Comparison of ENCODE assay signal across 33 cellular contexts in genomic region chr1:188590641-188591040, GRCh38.
"Had no signal": no experiment of that assay in that cellular context is flagged by ENCODE, and none has a peak within 500 bp of the region (broad histone marks: within the 10 kb centered on the region; RNA-seq: fewer than 3 reads in every experiment).

No MANE protein-coding gene starts in this region.

- H3K27ac ChIP-seq: adrenal gland, ascending aorta, body of pancreas, esophagus squamous epithelium, gastroesophageal sphincter, heart right ventricle, hepatocyte had no signal

- H2AFZ ChIP-seq: hepatocyte had no signal

- H3K4me1 ChIP-seq: adrenal gland, ascending aorta, body of pancreas, esophagus squamous epithelium, gastroesophageal sphincter, heart right ventricle had no signal

- H3K27me3 Mint-ChIP-seq: activated CD4-positive, alpha-beta memory T cell treated with anti-CD3 and anti-CD28 coated beads for 36 hours; activated CD4-positive, alpha-beta T cell treated with anti-CD3 and anti-CD28 coated beads for 36 hours; activated CD4-positive, alpha-beta T cell treated with anti-CD3 and anti-CD28 coated beads, Interleukin-2, amount 10 ng/mL, durations not matched to agents 24 days and 14 days; activated CD8-positive, alpha-beta memory T cell treated with anti-CD3 and anti-CD28 coated beads, Interleukin-2, amount 10 ng/mL, durations not matched to agents 7 days and 5 days; activated naive CD4-positive, alpha-beta T cell treated with anti-CD3 and anti-CD28 coated beads, Interleukin-2, amount 50 U/mL, for 24 hours; activated naive CD8-positive, alpha-beta T cell treated with anti-CD3 and anti-CD28 coated beads for 36 hours; activated naive CD8-positive, alpha-beta T cell treated with anti-CD3 and anti-CD28 coated beads, Interleukin-2, amount 50 U/mL, for 24 hours; effector memory CD8-positive, alpha-beta T cell had no signal

- H3K27me3 ChIP-seq: adrenal gland, ascending aorta, body of pancreas, esophagus squamous epithelium, gastroesophageal sphincter, heart right ventricle, hepatocyte had no signal

- H3K79me2 ChIP-seq: hepatocyte had no signal

- H3K4me3 ChIP-seq: adrenal gland, ascending aorta, body of pancreas, esophagus squamous epithelium, gastroesophageal sphincter, heart right ventricle, hepatocyte had no signal

- FAIRE-seq: colon had no signal

- H3K4me3 Mint-ChIP-seq: activated CD4-positive, alpha-beta memory T cell treated with anti-CD3 and anti-CD28 coated beads for 36 hours; activated CD4-positive, alpha-beta T cell treated with anti-CD3 and anti-CD28 coated beads for 36 hours; activated CD4-positive, alpha-beta T cell treated with anti-CD3 and anti-CD28 coated beads, Interleukin-2, amount 10 ng/mL, durations not matched to agents 24 days and 14 days; activated CD8-positive, alpha-beta memory T cell treated with anti-CD3 and anti-CD28 coated beads, Interleukin-2, amount 10 ng/mL, durations not matched to agents 7 days and 5 days; activated CD8-positive, alpha-beta T cell treated with anti-CD3 and anti-CD28 coated beads, Interleukin-2, amount 10 ng/mL, durations not matched to agents 7 days and 5 days; activated naive CD4-positive, alpha-beta T cell treated with anti-CD3 and anti-CD28 coated beads for 36 hours; activated naive CD4-positive, alpha-beta T cell treated with anti-CD3 and anti-CD28 coated beads, Interleukin-2, amount 50 U/mL, for 24 hours; activated naive CD8-positive, alpha-beta T cell treated with anti-CD3 and anti-CD28 coated beads for 36 hours; activated naive CD8-positive, alpha-beta T cell treated with anti-CD3 and anti-CD28 coated beads, Interleukin-2, amount 50 U/mL, for 24 hours; activated T-helper 1 cell treated with anti-CD3 and anti-CD28 coated beads, Interleukin-12 subunit alpha, Interleukin-12 subunit beta, Interleukin-2, Interleukin-4 antibody, amounts not matched to agents 30 ng/mL and 10 ng/mL and 1 ng/mL, durations not matched to agents 14 hours and 24 hours and 36 hours; effector memory CD8-positive, alpha-beta T cell had no signal

- H3K27ac Mint-ChIP-seq: activated CD4-positive, alpha-beta memory T cell treated with anti-CD3 and anti-CD28 coated beads for 36 hours; activated CD4-positive, alpha-beta T cell treated with anti-CD3 and anti-CD28 coated beads for 36 hours; activated CD4-positive, alpha-beta T cell treated with anti-CD3 and anti-CD28 coated beads, Interleukin-2, amount 10 ng/mL, durations not matched to agents 24 days and 14 days; activated CD8-positive, alpha-beta memory T cell treated with anti-CD3 and anti-CD28 coated beads, Interleukin-2, amount 10 ng/mL, durations not matched to agents 7 days and 5 days; activated CD8-positive, alpha-beta T cell treated with anti-CD3 and anti-CD28 coated beads, Interleukin-2, amount 10 ng/mL, durations not matched to agents 7 days and 5 days; activated naive CD4-positive, alpha-beta T cell treated with anti-CD3 and anti-CD28 coated beads for 36 hours; activated naive CD4-positive, alpha-beta T cell treated with anti-CD3 and anti-CD28 coated beads, Interleukin-2, amount 50 U/mL, for 24 hours; activated naive CD8-positive, alpha-beta T cell treated with anti-CD3 and anti-CD28 coated beads for 36 hours; activated naive CD8-positive, alpha-beta T cell treated with anti-CD3 and anti-CD28 coated beads, Interleukin-2, amount 50 U/mL, for 24 hours; activated T-helper 1 cell treated with anti-CD3 and anti-CD28 coated beads, Interleukin-12 subunit alpha, Interleukin-12 subunit beta, Interleukin-2, Interleukin-4 antibody, amounts not matched to agents 30 ng/mL and 10 ng/mL and 1 ng/mL, durations not matched to agents 14 hours and 24 hours and 36 hours; activated T-helper 2 cell treated with anti-CD3 and anti-CD28 coated beads, Interferon-gamma antibody, Interleukin-2, Interleukin-4, amounts not matched to agents 10 μg/mL and 5 μg/mL and 100 μg/mL, durations not matched to agents 14 hours and 24 hours and 36 hours; effector memory CD8-positive, alpha-beta T cell had no signal

- H3K36me3 ChIP-seq: adrenal gland, ascending aorta, esophagus squamous epithelium, gastroesophageal sphincter, heart right ventricle had no signal

- H3K4me1 Mint-ChIP-seq: activated CD4-positive, alpha-beta T cell treated with anti-CD3 and anti-CD28 coated beads for 36 hours; activated CD4-positive, alpha-beta T cell treated with anti-CD3 and anti-CD28 coated beads, Interleukin-2, amount 10 ng/mL, durations not matched to agents 24 days and 14 days; activated CD8-positive, alpha-beta memory T cell treated with anti-CD3 and anti-CD28 coated beads, Interleukin-2, amount 10 ng/mL, durations not matched to agents 7 days and 5 days; activated naive CD4-positive, alpha-beta T cell treated with anti-CD3 and anti-CD28 coated beads, Interleukin-2, amount 50 U/mL, for 24 hours; activated naive CD8-positive, alpha-beta T cell treated with anti-CD3 and anti-CD28 coated beads for 36 hours; activated naive CD8-positive, alpha-beta T cell treated with anti-CD3 and anti-CD28 coated beads, Interleukin-2, amount 50 U/mL, for 24 hours had no signal

- ATAC-seq: activated CD4-positive, alpha-beta T cell treated with anti-CD3 and anti-CD28 coated beads for 36 hours; activated CD8-positive, alpha-beta memory T cell treated with anti-CD3 and anti-CD28 coated beads, Interleukin-2, amount 10 ng/mL, durations not matched to agents 7 days and 5 days; activated CD8-positive, alpha-beta T cell treated with anti-CD3 and anti-CD28 coated beads, Interleukin-2, amount 10 ng/mL, durations not matched to agents 7 days and 5 days; activated naive CD8-positive, alpha-beta T cell treated with anti-CD3 and anti-CD28 coated beads, Interleukin-2, amount 50 U/mL, for 24 hours; body of pancreas; effector memory CD8-positive, alpha-beta T cell; gastroesophageal sphincter; heart right ventricle had no signal

- H3K9me3 ChIP-seq: adrenal gland, ascending aorta, body of pancreas, esophagus squamous epithelium, gastroesophageal sphincter had no signal

- H3K9me3 Mint-ChIP-seq: activated CD4-positive, alpha-beta T cell treated with anti-CD3 and anti-CD28 coated beads, Interleukin-2, amount 10 ng/mL, durations not matched to agents 24 days and 14 days; activated naive CD4-positive, alpha-beta T cell treated with anti-CD3 and anti-CD28 coated beads, Interleukin-2, amount 50 U/mL, for 24 hours; activated T-helper 1 cell treated with anti-CD3 and anti-CD28 coated beads, Interleukin-12 subunit alpha, Interleukin-12 subunit beta, Interleukin-2, Interleukin-4 antibody, amounts not matched to agents 30 ng/mL and 10 ng/mL and 1 ng/mL, durations not matched to agents 14 hours and 24 hours and 36 hours had no signal

- H3K36me3 Mint-ChIP-seq: activated CD4-positive, alpha-beta memory T cell treated with anti-CD3 and anti-CD28 coated beads for 36 hours; activated CD8-positive, alpha-beta memory T cell treated with anti-CD3 and anti-CD28 coated beads, Interleukin-2, amount 10 ng/mL, durations not matched to agents 7 days and 5 days; activated naive CD4-positive, alpha-beta T cell treated with anti-CD3 and anti-CD28 coated beads, Interleukin-2, amount 50 U/mL, for 24 hours; activated naive CD8-positive, alpha-beta T cell treated with anti-CD3 and anti-CD28 coated beads for 36 hours had no signal

- H3K4me2 ChIP-seq: hepatocyte had no signal

- DNase-seq: activated CD4-positive, alpha-beta memory T cell treated with anti-CD3 and anti-CD28 coated beads for 36 hours; activated CD4-positive, alpha-beta T cell treated with anti-CD3 and anti-CD28 coated beads for 36 hours; activated CD4-positive, alpha-beta T cell treated with anti-CD3 and anti-CD28 coated beads, Interleukin-2, amount 10 ng/mL, durations not matched to agents 24 days and 14 days; activated CD4-positive, CD25-positive, alpha-beta regulatory T cell; activated CD4-positive, CD25-positive, alpha-beta regulatory T cell treated with anti-CD3 and anti-CD28 coated beads, Interleukin-2, amount 50 U/mL, for 72 hours; activated CD8-positive, alpha-beta memory T cell treated with anti-CD3 and anti-CD28 coated beads, Interleukin-2, amount 10 ng/mL, durations not matched to agents 7 days and 5 days; activated CD8-positive, alpha-beta memory T cell treated with anti-CD3 and anti-CD28 coated beads, Interleukin-2, amount 50 U/mL, for 4 hours; activated CD8-positive, alpha-beta T cell treated with anti-CD3 and anti-CD28 coated beads, Interleukin-2, amount 10 ng/mL, durations not matched to agents 7 days and 5 days; activated effector memory CD4-positive, alpha-beta T cell treated with anti-CD3 and anti-CD28 coated beads, Interleukin-2, amount 50 U/mL, for 16 hours; activated naive CD4-positive, alpha-beta T cell treated with anti-CD3 and anti-CD28 coated beads for 36 hours; activated naive CD8-positive, alpha-beta T cell treated with anti-CD3 and anti-CD28 coated beads for 36 hours; activated naive CD8-positive, alpha-beta T cell treated with anti-CD3 and anti-CD28 coated beads, Interleukin-2, amount 50 U/mL, for 24 hours; activated T-cell treated with anti-CD3 and anti-CD28 coated beads, Interleukin-2, amount 50 U/mL, for 1 hour; activated T-cell treated with anti-CD3 and anti-CD28 coated beads, Interleukin-2, amount 50 U/mL, for 48 hours; adrenal gland; amygdala; body of pancreas; caudate nucleus; cortex of kidney; dermis blood vessel endothelial cell; effector CD4-positive, alpha-beta T cell; effector memory CD8-positive, alpha-beta T cell; esophagus squamous epithelium; foreskin melanocyte; heart right ventricle; T-helper 2 cell had no signal
